In the genomic region with DNA sequence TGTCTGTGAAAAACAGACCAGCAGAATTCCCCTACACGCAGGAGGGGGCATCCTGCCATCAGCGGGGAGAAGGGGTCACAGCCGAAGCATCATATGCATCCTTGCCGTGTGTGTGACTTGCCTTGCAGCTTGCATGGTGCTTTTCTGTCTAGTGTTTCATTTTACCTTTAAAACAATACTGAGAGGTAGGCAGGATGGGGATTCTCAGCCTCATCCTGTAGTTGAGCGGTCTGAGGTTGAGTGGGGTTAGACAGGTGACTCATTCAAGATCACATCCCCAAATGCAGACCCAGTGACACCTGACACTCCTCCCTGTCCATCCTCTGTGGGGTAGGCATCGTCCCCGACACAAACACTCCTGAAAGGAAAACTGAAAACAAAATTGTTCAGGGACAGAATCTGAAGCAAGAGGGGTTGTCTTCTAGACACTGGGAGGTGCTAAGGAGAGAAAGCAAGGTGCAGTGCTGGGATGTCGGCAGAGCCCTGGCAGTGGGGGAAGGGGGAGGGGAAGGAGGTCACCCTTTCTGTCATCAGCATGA, we compare ENCODE assay signal across 8 cellular contexts. TPM values are rescaled to one million over a fixed set of nuclear protein-coding genes. Genes with fewer than 3 reads are reported as not detected.
A peak's percentile ranks its signal among the peaks of the same experiment; 100 is the strongest.
DNase-seq lines count a peak whose midpoint lies in the region; ATAC-seq and TF ChIP-seq lines count a peak whose summit lies in the region.

No MANE protein-coding gene starts in this region.

- peak overlapping the region; percentile 97 for H3K27ac Mint-ChIP-seq in activated CD4-positive, alpha-beta memory T cell treated with anti-CD3 and anti-CD28 coated beads for 36 hours
- peak overlapping the region; percentile 91 to 100 (median 98) for H3K27ac Mint-ChIP-seq in naive thymus-derived CD4-positive, alpha-beta T cell

- peaks cover 22% of the 10 kb centered on the region for H3K36me3 Mint-ChIP-seq in activated CD4-positive, alpha-beta memory T cell treated with anti-CD3 and anti-CD28 coated beads for 36 hours
- H3K36me3 Mint-ChIP-seq in naive thymus-derived CD4-positive, alpha-beta T cell: peaks cover 5 to 82% (median 34%) of the 10 kb centered on the region in 5 donors

- ATAC-seq in GM18520 (IDR thresholded peaks at IDR 0.05; ENCODE audit: unreplicated experiment) (peak; percentile 42), HG03025 (IDR thresholded peaks at IDR 0.05; ENCODE audit: low FRiP score, unreplicated experiment) (peak; percentile 61)
- peak; percentile 80 for ATAC-seq in naive thymus-derived CD4-positive, alpha-beta T cell

- 50 to 61% (median 55%) methylated on average over 8 of the region's 8 CpGs for WGBS in adrenal gland, 4 donors

- H3K9me3 ChIP-seq in naive thymus-derived CD4-positive, alpha-beta T cell (ENCODE audit: control insufficient read depth in 2 of 3, low read length in 3 of 3): no peaks in the 10 kb centered on the region
- no peaks in the 10 kb centered on the region for H3K9me3 ChIP-seq in tibial artery
- no peaks in the 10 kb centered on the region for H3K9me3 ChIP-seq in adrenal gland (replicated peaks in 1 of 3)

- H3K4me3 ChIP-seq in naive thymus-derived CD4-positive, alpha-beta T cell (ENCODE audit: low read length): peak overlapping the region; percentile 48
- no peak overlapping the region for H3K4me3 ChIP-seq in tibial artery
- no peak overlapping the region for H3K4me3 ChIP-seq in adrenal gland

- no peak for TF ChIP-seq POLR2A in adrenal gland (IDR thresholded peaks at IDR 0.05)

- peak; percentile 85 for DNase-seq in activated CD4-positive, alpha-beta memory T cell treated with anti-CD3 and anti-CD28 coated beads for 36 hours
- DNase-seq in naive thymus-derived CD4-positive, alpha-beta T cell: peak in 8 of 9 donors; percentile 64 to 89 (median 82)
- no peak for DNase-seq in NAMALWA (ENCODE audit: low spot score)
- DNase-seq in kidney glomerular epithelial cell (lab: John Stamatoyannopoulos, UW): no peak
- DNase-seq in tibial artery: no peak
- no peak for DNase-seq in adrenal gland

- H3K27me3 ChIP-seq in naive thymus-derived CD4-positive, alpha-beta T cell (ENCODE audit: control insufficient read depth in 2 of 2, insufficient read depth in 2 of 2, low read length in 2 of 2): no peaks in the 10 kb centered on the region
- peaks cover 0 to 3% of the 10 kb centered on the region in 2 donors for H3K27me3 ChIP-seq in tibial artery
- peaks cover 6% of the 10 kb centered on the region for H3K27me3 ChIP-seq in adrenal gland

- POLR2A ChIA-PET in activated CD4-positive, alpha-beta memory T cell treated with anti-CD3 and anti-CD28 coated beads for 36 hours (lab: Charles Lee): interaction anchor here (1.0 to 3.1 kb wide), 5 partner anchors 25 to 199 kb away, joined by 3 to 11 read pairs (median 5); no protein-coding TSS in a partner anchor
- POLR2A ChIA-PET in naive thymus-derived CD4-positive, alpha-beta T cell (lab: Charles Lee): interaction anchor here (0.6 to 6.9 kb wide), 15 partner anchors 7 to 1404 kb away, joined by 3 to 153 read pairs (median 5); a partner anchor contains a TSS

- peaks cover 89% of the 10 kb centered on the region for H3K4me1 Mint-ChIP-seq in activated CD4-positive, alpha-beta memory T cell treated with anti-CD3 and anti-CD28 coated beads for 36 hours (ENCODE audit: low read depth)
- H3K4me1 Mint-ChIP-seq in naive thymus-derived CD4-positive, alpha-beta T cell: peaks cover 39 to 84% (median 79%) of the 10 kb centered on the region in 7 donors

- H3K4me1 ChIP-seq in naive thymus-derived CD4-positive, alpha-beta T cell (ENCODE audit: control insufficient read depth in 2 of 2, insufficient read depth in 2 of 2, low read length in 2 of 2): peaks cover 68 to 83% of the 10 kb centered on the region in 2 donors
- no peaks in the 10 kb centered on the region for H3K4me1 ChIP-seq in tibial artery
- no peaks in the 10 kb centered on the region for H3K4me1 ChIP-seq in adrenal gland (replicated peaks in 1 of 2)

- peak overlapping the region; percentile 94 for H3K27ac ChIP-seq in naive thymus-derived CD4-positive, alpha-beta T cell (ENCODE audit: low read depth, low read length)
- H3K27ac ChIP-seq in tibial artery (no peak overlapping the region), adrenal gland (no peak overlapping the region)

- H3K4me3 Mint-ChIP-seq in activated CD4-positive, alpha-beta memory T cell treated with anti-CD3 and anti-CD28 coated beads for 36 hours: peak overlapping the region; percentile 77
- peak overlapping the region; percentile 85 to 100 (median 96) for H3K4me3 Mint-ChIP-seq in naive thymus-derived CD4-positive, alpha-beta T cell

- H3K36me3 ChIP-seq in naive thymus-derived CD4-positive, alpha-beta T cell (ENCODE audit: control insufficient read depth in 2 of 3, insufficient read depth in 3 of 3, low read length in 3 of 3): no peaks in the 10 kb centered on the region
- H3K36me3 ChIP-seq in tibial artery (no peaks in the 10 kb centered on the region), adrenal gland (replicated peaks in 1 of 2) (no peaks in the 10 kb centered on the region)

- no peaks in the 10 kb centered on the region for H3K9me3 Mint-ChIP-seq in activated CD4-positive, alpha-beta memory T cell treated with anti-CD3 and anti-CD28 coated beads for 36 hours
- H3K9me3 Mint-ChIP-seq in naive thymus-derived CD4-positive, alpha-beta T cell: peaks cover 0 to 2% (median 0%) of the 10 kb centered on the region in 11 donors

- intact Hi-C loops in activated CD4-positive, alpha-beta memory T cell treated with anti-CD3 and anti-CD28 coated beads for 36 hours (cut with micrococcal nuclease): loop anchor here (1.0 kb wide), 4 partner anchors 14 to 197 kb away; no protein-coding TSS in a partner anchor
- intact Hi-C loops in naive thymus-derived CD4-positive, alpha-beta T cell (cut with micrococcal nuclease): loop anchor here (1.0 to 2.0 kb wide), 7 partner anchors 9 to 197 kb away; no protein-coding TSS in a partner anchor
- intact Hi-C loops in tibial artery (cut with DNase I; ENCODE audit: low total_unique reads) (no loop called here), adrenal gland (cut with DNase I) (no loop called here)

- CTCF ChIA-PET in activated CD4-positive, alpha-beta memory T cell treated with anti-CD3 and anti-CD28 coated beads for 36 hours (lab: Charles Lee): interaction anchor here (0.6 to 2.0 kb wide), 5 partner anchors 8 to 198 kb away, joined by 3 to 7 read pairs (median 4); a partner anchor contains a TSS
- CTCF ChIA-PET in naive thymus-derived CD4-positive, alpha-beta T cell (lab: Charles Lee): interaction anchor here (1.0 to 2.2 kb wide), 2 partner anchors 195 to 199 kb away, joined by 3 to 11 read pairs; no protein-coding TSS in a partner anchor

- TF ChIP-seq CTCF in tibial artery (IDR thresholded peaks at IDR 0.05) (no peak), adrenal gland (IDR thresholded peaks at IDR 0.05) (no peak)

- no peaks in the 10 kb centered on the region for H3K27me3 Mint-ChIP-seq in activated CD4-positive, alpha-beta memory T cell treated with anti-CD3 and anti-CD28 coated beads for 36 hours
- peaks cover 0 to 2% (median 0%) of the 10 kb centered on the region in 5 donors for H3K27me3 Mint-ChIP-seq in naive thymus-derived CD4-positive, alpha-beta T cell

RNA-seq across cellular contexts. Expression of a gene that starts 7.9 kb away (rescaled TPM):
- 10 to 100 TPM; 44.4 to 44.7 TPM for total RNA-seq in activated CD4-positive, alpha-beta memory T cell treated with anti-CD3 and anti-CD28 coated beads for 36 hours
- 100 to 1,000 TPM; 200 to 329 (median 290) TPM for total RNA-seq in naive thymus-derived CD4-positive, alpha-beta T cell
- polyA plus RNA-seq in naive thymus-derived CD4-positive, alpha-beta T cell: 100 to 1,000 TPM in 1 of 2 donors, 10 to 100 TPM in 1; 90.6 to 115 TPM
- 10 to 100 TPM in 3 of 8 donors, 1 to 10 TPM in 5; 1.4 to 16.0 (median 8.5) TPM for total RNA-seq in adrenal gland
- 1 to 10 TPM; 3.1 to 8.8 (median 3.4) TPM for polyA plus RNA-seq in adrenal gland

Comparison
In these comparisons a context has a peak if more than half of its experiments do, and no peak if none do; other contexts are left out.
1. DNase-seq: peak in activated CD4-positive, alpha-beta memory T cell treated with anti-CD3 and anti-CD28 coated beads for 36 hours (single experiment) and naive thymus-derived CD4-positive, alpha-beta T cell (8 of 9); none in NAMALWA (single experiment), kidney glomerular epithelial cell (single experiment), tibial artery (0 of 2) and adrenal gland (0 of 7).
2. RNA of a gene that starts 7.9 kb away (total RNA-seq): 200 to 329 TPM in naive thymus-derived CD4-positive, alpha-beta T cell; 44.4 to 44.7 TPM in activated CD4-positive, alpha-beta memory T cell treated with anti-CD3 and anti-CD28 coated beads for 36 hours and 1.4 to 16.0 TPM in adrenal gland; every median in the first group is over 4 times any median in the second.
3. intact Hi-C loops: an anchor here in activated CD4-positive, alpha-beta memory T cell treated with anti-CD3 and anti-CD28 coated beads for 36 hours (1.0 kb wide) and naive thymus-derived CD4-positive, alpha-beta T cell (1.0 to 2.0 kb wide); none called in tibial artery and adrenal gland.
4. Peak in every context shown above with its lines, with median percentiles within 50 percentile points of each other: ATAC-seq.